In genomic region chr1:154178006-154178405, GRCh38 we compare ENCODE assay signal across 1 cellular context.
TF ChIP-seq lines count a peak whose summit lies in the region.

No MANE protein-coding gene starts in this region.

TF ChIP-seq in K562, 482 proteins besides CTCF, POLR2A, EP300 and RAD21 (continues in another document):
- TF ChIP-seq SAFB2 (IDR thresholded peaks at IDR 0.05; ENCODE audit: borderline replicate concordance, low read depth, low read length, severe bottlenecking) (no peak), FOXJ3 (CRISPR knock-in tag; IDR thresholded peaks at IDR 0.05) (no peak), SREBF2 (CRISPR knock-in tag; IDR thresholded peaks at IDR 0.05) (no peak), EGR1 (conservative IDR thresholded peaks at IDR 0.05) (peak; percentile 94), SP2 (IDR thresholded peaks at IDR 0.05; ENCODE audit: extremely low read depth, low read depth, low read length, poor library complexity, severe bottlenecking) (no peak), EHMT2 (IDR thresholded peaks at IDR 0.05) (no peak), NFIC (IDR thresholded peaks at IDR 0.05) (no peak), CSDE1 (IDR thresholded peaks at IDR 0.05) (peak in 1 of 2 experiments; percentile 60; a peak in 1 of 4 replicates), ATF1 (CRISPR knock-in tag; IDR thresholded peaks at IDR 0.05) (no peak), ATF1 (tag; IDR thresholded peaks at IDR 0.05) (no peak), PHB2 (IDR thresholded peaks at IDR 0.05; ENCODE audit: low read depth) (no peak), SREBF1 (IDR thresholded peaks at IDR 0.05; ENCODE audit: borderline replicate concordance, low read depth, low read length) (no peak), YBX1 (IDR thresholded peaks at IDR 0.05) (no peak), DACH1 (IDR thresholded peaks at IDR 0.05; ENCODE audit: partially characterized antibody) (no peak), ETV5 (CRISPR knock-in tag; IDR thresholded peaks at IDR 0.05; ENCODE audit: low read depth) (no peak), CTBP1 (IDR thresholded peaks at IDR 0.05; ENCODE audit: borderline replicate concordance) (no peak), MAZ (CRISPR knock-in tag; conservative IDR thresholded peaks at IDR 0.05 in 1 of 2, IDR thresholded peaks at IDR 0.05 in 1 of 2) (0 out of 4 replicates have a peak, but pooled peaks of 1 of the 2 experiments have one; percentile 35), ID3 (CRISPR knock-in tag; IDR thresholded peaks at IDR 0.05) (no peak), ID3 (tag; IDR thresholded peaks at IDR 0.05) (no peak), NCOA6 (IDR thresholded peaks at IDR 0.05) (no peak), HSF4 (CRISPR knock-in tag; IDR thresholded peaks at IDR 0.05; ENCODE audit: borderline replicate concordance) (no peak), CBX1 (IDR thresholded peaks at IDR 0.05; ENCODE audit: low read depth) (no peak), NFIX (CRISPR knock-in tag; IDR thresholded peaks at IDR 0.05; ENCODE audit: low read depth) (no peak), GATAD2A (IDR thresholded peaks at IDR 0.05) (no peak), ATF4 (CRISPR knock-in tag; IDR thresholded peaks at IDR 0.05) (no peak), LCOR (CRISPR knock-in tag; IDR thresholded peaks at IDR 0.05) (0 out of 2 replicates have a peak, but pooled peaks have one; percentile 21), SOX6 (IDR thresholded peaks at IDR 0.05) (no peak), NONO (IDR thresholded peaks at IDR 0.05; ENCODE audit: low read depth in 2 of 2, low read length in 1 of 2) (no peak), MTA2 (IDR thresholded peaks at IDR 0.05; ENCODE audit: low read depth) (no peak), ZNF551 (CRISPR knock-in tag; IDR thresholded peaks at IDR 0.05) (no peak), POLR2AphosphoS5 (IDR thresholded peaks at IDR 0.05; ENCODE audit: control insufficient read depth, insufficient read depth, low read depth, low read length) (no peak; the same call in 1 of the 2 replicates), RBM39 (optimal IDR thresholded peaks at IDR 0.05; ENCODE audit: low read depth, low read length) (no peak), TGIF2 (CRISPR knock-in tag; IDR thresholded peaks at IDR 0.05) (no peak), CBFA2T2 (conservative IDR thresholded peaks at IDR 0.05) (no peak), ZNF12 (CRISPR knock-in tag; IDR thresholded peaks at IDR 0.05) (no peak), TFAP4 (CRISPR knock-in tag; IDR thresholded peaks at IDR 0.05; ENCODE audit: borderline replicate concordance) (no peak), RFX5 (IDR thresholded peaks at IDR 0.05; ENCODE audit: low read depth, low read length) (no peak), WHSC1 (IDR thresholded peaks at IDR 0.05; ENCODE audit: low read length) (no peak), CBX8 (IDR thresholded peaks at IDR 0.05; ENCODE audit: borderline replicate concordance, extremely low read depth, low read depth, low read length, poor library complexity, severe bottlenecking) (no peak), CHD7 (IDR thresholded peaks at IDR 0.05; ENCODE audit: low read depth, low read length) (no peak), POLR2B (IDR thresholded peaks at IDR 0.05; ENCODE audit: low read depth, partially characterized antibody) (no peak), SIN3A (IDR thresholded peaks at IDR 0.05; ENCODE audit: borderline replicate concordance in 2 of 2, control insufficient read depth in 1 of 2, low read depth in 2 of 2, low read length in 2 of 2) (peak in 1 of 2 experiments; percentile 64; a peak in 1 of 4 replicates), CEBPG (CRISPR knock-in tag; IDR thresholded peaks at IDR 0.05) (no peak), CEBPG (tag; conservative IDR thresholded peaks at IDR 0.05 in 1 of 2, IDR thresholded peaks at IDR 0.05 in 1 of 2) (no peak), SNIP1 (IDR thresholded peaks at IDR 0.05; ENCODE audit: low read depth) (no peak), CREM (IDR thresholded peaks at IDR 0.05; ENCODE audit: low read depth) (0 out of 2 replicates have a peak, but pooled peaks have one; percentile 20), JUNB (CRISPR knock-in tag; conservative IDR thresholded peaks at IDR 0.05) (no peak), ARID4B (CRISPR knock-in tag; IDR thresholded peaks at IDR 0.05) (no peak), ZNF449 (CRISPR knock-in tag; IDR thresholded peaks at IDR 0.05) (no peak), ILK (tag; IDR thresholded peaks at IDR 0.05; ENCODE audit: borderline replicate concordance, low read depth) (no peak), KDM2B (CRISPR knock-in tag; IDR thresholded peaks at IDR 0.05) (no peak), CBFA2T3 (IDR thresholded peaks at IDR 0.05) (peak; percentile 30; the same call in 1 of the 2 replicates), SMARCA4 (IDR thresholded peaks at IDR 0.05) (0 out of 2 replicates have a peak, but pooled peaks have one; percentile 6)
